ENCODE assay signal across 8 cellular contexts in the genomic region with DNA sequence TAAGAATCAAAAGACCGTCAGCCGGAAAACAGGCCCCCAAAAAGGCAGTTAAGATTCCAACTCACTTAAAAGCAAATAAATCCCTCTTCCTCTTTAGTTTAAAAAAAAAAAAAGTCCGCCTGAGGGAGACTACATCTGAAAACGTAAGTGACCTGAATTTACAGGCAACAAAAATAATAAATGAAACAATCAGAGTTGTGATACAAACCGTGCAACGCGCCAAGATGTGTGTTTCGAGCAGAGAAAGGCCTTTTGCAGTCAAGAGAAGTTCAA. TPM values are rescaled to one million over a fixed set of nuclear protein-coding genes. Genes with fewer than 3 reads are reported as not detected.
DNase-seq lines count a peak whose midpoint lies in the region; ATAC-seq and TF ChIP-seq lines count a peak whose summit lies in the region.

No MANE protein-coding gene starts in this region.

- no peak for DNase-seq in heart right ventricle
- no peak for DNase-seq in cardiac septum (ENCODE audit: low spot score)
- DNase-seq in mesendoderm: no peak
- DNase-seq in aorta: no peak
- DNase-seq in GM10266 (ENCODE audit: extremely low spot score): no peak
- DNase-seq in SIG-M5 (lab: John Stamatoyannopoulos, UW): no peak

- peak overlapping the region; percentile 92 to 100 (median 98) for H3K27ac Mint-ChIP-seq in brain

- H3K4me1 ChIP-seq in heart right ventricle: peaks cover 21 to 64% (median 55%) of the 10 kb centered on the region in 9 donors
- H3K4me1 ChIP-seq in mesendoderm (ENCODE audit: control insufficient read depth, low read depth, low read length): peaks cover 20% of the 10 kb centered on the region
- H3K4me1 ChIP-seq in aorta (ENCODE audit: control insufficient read depth in 1 of 2, insufficient read depth in 2 of 2, low read length in 2 of 2): peaks cover 0 to 5% of the 10 kb centered on the region in 2 donors

- no peak overlapping the region for H4K5ac ChIP-seq in mesendoderm (ENCODE audit: low read length)

- no peaks in the 10 kb centered on the region for H3K9me3 Mint-ChIP-seq in brain

- peak overlapping the region; percentile 7 for H3K23ac ChIP-seq in mesendoderm (ENCODE audit: low read length)

- 1% methylated on average over 8 of the region's 8 CpGs for WGBS in heart right ventricle, 2 donors
- WGBS in mesendoderm (ENCODE audit: extremely low coverage, insufficient coverage, low lambda C conversion rate): no CpG with 5 or more reads among the region's 8 CpGs
- 0% methylated on average over 8 of the region's 8 CpGs for WGBS in aorta, 2 donors

- H2AK5ac ChIP-seq in mesendoderm (ENCODE audit: low read length): no peak overlapping the region

- H3K56ac ChIP-seq in mesendoderm (ENCODE audit: low read length): peak overlapping the region; percentile 89

- H3K4me3 ChIP-seq in heart right ventricle (peak overlapping the region; percentile 49 to 96 (median 86)), mesendoderm (ENCODE audit: low read length) (peak overlapping the region; percentile 77), aorta (ENCODE audit: low read length in 2 of 2) (peak overlapping the region; percentile 100)

- peak overlapping the region; percentile 98 to 100 (median 100) for H3K27ac ChIP-seq in heart right ventricle
- H3K27ac ChIP-seq in mesendoderm (ENCODE audit: low read depth, low read length): peak overlapping the region; percentile 100
- peak overlapping the region; percentile 95 to 96 for H3K27ac ChIP-seq in aorta (ENCODE audit: low read depth in 1 of 2, low read length in 2 of 2)

- intact Hi-C loops in heart right ventricle (cut with DNase I) (loop anchor here in 8 of 10 donors (2.0 to 5.0 kb wide), 7 partner anchors 35 to 190 kb away; no protein-coding TSS in a partner anchor), cardiac septum (cut with DNase I) (loop anchor here (5.0 kb wide), 2 partner anchors 35 to 75 kb away; no protein-coding TSS in a partner anchor), aorta (cut with DNase I) (loop anchor here (5.0 kb wide), 3 partner anchors 35 to 150 kb away; no protein-coding TSS in a partner anchor)

- H3K79me1 ChIP-seq in mesendoderm (ENCODE audit: low read length): peaks cover 13% of the 10 kb centered on the region

- H3K36me3 Mint-ChIP-seq in brain: peaks cover 16% of the 10 kb centered on the region

- H3K9ac ChIP-seq in mesendoderm (ENCODE audit: low read length): peak overlapping the region; percentile 91

- H3K9me3 ChIP-seq in heart right ventricle (no peaks in the 10 kb centered on the region), aorta (ENCODE audit: control insufficient read depth, low read length) (no peaks in the 10 kb centered on the region)

- peak overlapping the region; percentile 87 to 100 (median 88) for H3K4me3 Mint-ChIP-seq in brain

- peaks cover 57% of the 10 kb centered on the region for H3K4me1 Mint-ChIP-seq in brain

- H4K8ac ChIP-seq in mesendoderm (ENCODE audit: low read depth, low read length): no peak overlapping the region

- H2BK5ac ChIP-seq in mesendoderm (ENCODE audit: low read length): peak overlapping the region; percentile 20

- H3K79me2 ChIP-seq in mesendoderm (ENCODE audit: control insufficient read depth, insufficient read depth, low read length): peaks cover 69% of the 10 kb centered on the region

- peak overlapping the region; percentile 34 for H3K4me2 ChIP-seq in mesendoderm (ENCODE audit: low read length)

- no peak overlapping the region for H2BK15ac ChIP-seq in mesendoderm (replicated peaks; ENCODE audit: low read depth)

- H3K27me3 ChIP-seq in heart right ventricle: no peaks in the 10 kb centered on the region
- peaks cover 2% of the 10 kb centered on the region for H3K27me3 ChIP-seq in mesendoderm (ENCODE audit: insufficient read depth, low read length, poor library complexity)
- H3K27me3 ChIP-seq in aorta (ENCODE audit: control insufficient read depth in 1 of 2, insufficient read depth in 2 of 2, low read length in 1 of 2): no peaks in the 10 kb centered on the region

- ATAC-seq in heart right ventricle (no peak), aorta (ENCODE audit: low FRiP score) (no peak), HG03196 (IDR thresholded peaks at IDR 0.05; ENCODE audit: unreplicated experiment) (no peak)

- H3K27me3 Mint-ChIP-seq in brain: peaks cover 16% of the 10 kb centered on the region

- peaks cover 0 to 5% (median 0%) of the 10 kb centered on the region in 9 donors for H3K36me3 ChIP-seq in heart right ventricle
- no peaks in the 10 kb centered on the region for H3K36me3 ChIP-seq in mesendoderm (ENCODE audit: control insufficient read depth, insufficient read depth, low read length)
- no peaks in the 10 kb centered on the region for H3K36me3 ChIP-seq in aorta (ENCODE audit: control insufficient read depth in 1 of 2, insufficient read depth in 2 of 2, low read length in 1 of 2)

- no peak for TF ChIP-seq CTCF in heart right ventricle (IDR thresholded peaks at IDR 0.05)
- TF ChIP-seq CTCF in brain (conservative IDR thresholded peaks at IDR 0.05): no peak
- no peak for TF ChIP-seq CTCF in GM10266 (IDR thresholded peaks at IDR 0.05; ENCODE audit: control insufficient read depth, insufficient read depth, low read depth, missing control alignments)

- peak overlapping the region; percentile 100 for H3K4ac ChIP-seq in mesendoderm (ENCODE audit: low read depth, low read length)

- peak overlapping the region; percentile 99 for H3K18ac ChIP-seq in mesendoderm (ENCODE audit: low read length)

- H2BK120ac ChIP-seq in mesendoderm (ENCODE audit: low read depth, low read length): peak overlapping the region; percentile 75

RNA-seq across cellular contexts. Expression of gene KANSL1, which starts 1.1 kb away (rescaled TPM):
- total RNA-seq in heart right ventricle (10 to 100 TPM; 32.5 to 52.5 (median 42.5) TPM), cardiac septum (33.6 TPM), aorta (100 to 1,000 TPM in 1 of 2 donors, 10 to 100 TPM in 1; 94.1 to 109 TPM)
- polyA plus RNA-seq in heart right ventricle (10 to 100 TPM in 1 of 2 donors, 1 to 10 TPM in 1; 8.2 to 22.8 TPM), brain (ENCODE audit: insufficient read depth, low read depth, low replicate concordance) (25.7 TPM), aorta (10 to 100 TPM in 1 of 2 donors, 1 to 10 TPM in 1; 6.5 to 18.7 TPM)
- polyA plus RNA-seq in mesendoderm (2013, experiment 1 of 2): 34.9 TPM
- polyA plus RNA-seq in mesendoderm (2013, experiment 2 of 2): 34.7 TPM
